Comparison of ENCODE assay signal across 1 cellular context in genomic region chr2:177392373-177393246, GRCh38.
A peak's percentile ranks its signal among the peaks of the same experiment; 100 is the strongest.
TF ChIP-seq lines count a peak whose summit lies in the region.

Gene AGPS (plus strand): TSS chr2:177392773. CDS start chr2:177392790, 17 bp downstream.

TF ChIP-seq in HepG2, 621 proteins besides CTCF, POLR2A, EP300 and RAD21 (continued from another document and continues in another):
- TF ChIP-seq ZNF646 (CRISPR knock-in tag; IDR thresholded peaks at IDR 0.05) (peak; percentile 38; the same call in 1 of the 2 replicates), BRCA1 (CRISPR knock-in tag; IDR thresholded peaks at IDR 0.05) (peak; percentile 78; the same call in 1 of the 2 replicates), HNF1A (IDR thresholded peaks at IDR 0.05; ENCODE audit: low read depth) (no peak), HNF1A (CRISPR knock-in tag; IDR thresholded peaks at IDR 0.05; ENCODE audit: borderline replicate concordance) (peak; percentile 72; the same call in 1 of the 2 replicates), KDM3A (CRISPR knock-in tag; IDR thresholded peaks at IDR 0.05; ENCODE audit: low read depth) (peak; percentile 94; the same call in 1 of the 2 replicates), FUBP1 (CRISPR knock-in tag; IDR thresholded peaks at IDR 0.05; ENCODE audit: borderline replicate concordance) (no peak), THAP11 (CRISPR knock-in tag; IDR thresholded peaks at IDR 0.05) (peak; percentile 91), ZNF326 (CRISPR knock-in tag; IDR thresholded peaks at IDR 0.05; ENCODE audit: borderline replicate concordance) (no peak), SMAD3 (CRISPR knock-in tag; IDR thresholded peaks at IDR 0.05) (peak; percentile 74; the same call in 1 of the 2 replicates), ZNF414 (CRISPR knock-in tag; IDR thresholded peaks at IDR 0.05) (peak; percentile 89), ZBED4 (CRISPR knock-in tag; IDR thresholded peaks at IDR 0.05; ENCODE audit: borderline replicate concordance) (peak; percentile 68), CHD2 (IDR thresholded peaks at IDR 0.05; ENCODE audit: low read depth, low read length) (no peak), ATF5 (CRISPR knock-in tag; IDR thresholded peaks at IDR 0.05; ENCODE audit: low read depth) (no peak), CBX1 (IDR thresholded peaks at IDR 0.05; ENCODE audit: low read depth) (peak; percentile 96), HOXA7 (CRISPR knock-in tag; IDR thresholded peaks at IDR 0.05) (0 out of 2 replicates have a peak, but pooled peaks have one; percentile 11), DZIP1 (CRISPR knock-in tag; IDR thresholded peaks at IDR 0.05) (peak; percentile 97; the same call in 1 of the 2 replicates), SOX13 (IDR thresholded peaks at IDR 0.05) (no peak), SOX13 (CRISPR knock-in tag; conservative IDR thresholded peaks at IDR 0.05 in 1 of 2, IDR thresholded peaks at IDR 0.05 in 1 of 2) (peak in 1 of 2 experiments; percentile 67; a peak in 2 of 4 replicates), SP4 (CRISPR knock-in tag; IDR thresholded peaks at IDR 0.05) (peak; percentile 77), NFIC (IDR thresholded peaks at IDR 0.05; ENCODE audit: low read length) (no peak), FOXA1 (IDR thresholded peaks at IDR 0.05) (no peak), FOXA1 (CRISPR knock-in tag; IDR thresholded peaks at IDR 0.05) (peak; percentile 37), PTBP1 (IDR thresholded peaks at IDR 0.05; ENCODE audit: low read depth, low read length, poor library complexity, severe bottlenecking) (peak; percentile 35), CREBL2 (CRISPR knock-in tag; IDR thresholded peaks at IDR 0.05; ENCODE audit: borderline replicate concordance) (peak; percentile 98), IRF1 (CRISPR knock-in tag; IDR thresholded peaks at IDR 0.05; ENCODE audit: low read depth) (no peak), DDIT3 (CRISPR knock-in tag; IDR thresholded peaks at IDR 0.05) (peak; percentile 20; the same call in 1 of the 2 replicates), ZNF710 (CRISPR knock-in tag; IDR thresholded peaks at IDR 0.05; ENCODE audit: borderline replicate concordance) (peak; percentile 92)
